ENCODE assay signal across 8 cellular contexts in genomic region chr1:31715097-31715872, GRCh38.
DNase-seq lines count a peak whose midpoint lies in the region; ATAC-seq and TF ChIP-seq lines count a peak whose summit lies in the region.

No MANE protein-coding gene starts in this region.

- H3K4me1 ChIP-seq in RWPE2 (ENCODE audit: insufficient read depth, poor library complexity, severe bottlenecking) (peaks cover 28% of the 10 kb centered on the region), rectal smooth muscle tissue (ENCODE audit: control insufficient read depth, insufficient read depth, low read length) (peaks cover 32% of the 10 kb centered on the region)

- no peak overlapping the region for H3K4me3 ChIP-seq in RWPE2 (ENCODE audit: severe bottlenecking)
- H3K4me3 ChIP-seq in iPS-11a (ENCODE audit: low read depth, low read length): peak overlapping the region; percentile 41
- H3K4me3 ChIP-seq in rectal smooth muscle tissue (ENCODE audit: low read length): peak overlapping the region; percentile 72

- H3K36me3 ChIP-seq in RWPE2 (ENCODE audit: low read depth) (no peaks in the 10 kb centered on the region), rectal smooth muscle tissue (ENCODE audit: control insufficient read depth, insufficient read depth, low read length) (no peaks in the 10 kb centered on the region)

- in situ Hi-C loops in T47D (cut with HindIII; ENCODE audit: low pct_unique_long_range_greater_than_20kb, low sequenced_read_pairs): no loop called here

- peak; percentile 62 for TF ChIP-seq CTCF in RWPE2 (IDR thresholded peaks at IDR 0.05; ENCODE audit: poor library complexity, severe bottlenecking)

- DNase-seq in DMS53 (lab: John Stamatoyannopoulos, UW) (peak; percentile 95), RWPE2 (ENCODE audit: low spot score) (no peak), T47D (ENCODE audit: low read depth in 1 of 2, low spot score in 1 of 2) (peak; percentile 71 to 77)

- H3K9ac ChIP-seq in rectal smooth muscle tissue (ENCODE audit: low read length): peak overlapping the region; percentile 42

- no peaks in the 10 kb centered on the region for H3K27me3 ChIP-seq in RWPE2 (ENCODE audit: insufficient read depth, poor library complexity, severe bottlenecking)
- no peaks in the 10 kb centered on the region for H3K27me3 ChIP-seq in rectal smooth muscle tissue (ENCODE audit: control insufficient read depth, insufficient read depth, low read length)

- ATAC-seq in HG03442 (IDR thresholded peaks at IDR 0.05; ENCODE audit: unreplicated experiment) (peak; percentile 41), RWPE2 (ENCODE audit: low read depth) (peak; percentile 46), GM18520 (IDR thresholded peaks at IDR 0.05; ENCODE audit: unreplicated experiment) (no peak), HG03025 (IDR thresholded peaks at IDR 0.05; ENCODE audit: low FRiP score, unreplicated experiment) (no peak)

- H3K27ac ChIP-seq in RWPE2 (ENCODE audit: poor library complexity, severe bottlenecking) (no peak overlapping the region), rectal smooth muscle tissue (ENCODE audit: low read depth, low read length) (peak overlapping the region; percentile 97)

- H3K9me3 ChIP-seq in RWPE2 (ENCODE audit: severe bottlenecking): no peaks in the 10 kb centered on the region

Comparison
In these comparisons a context has a peak if more than half of its experiments do, and no peak if none do; other contexts are left out.
1. ATAC-seq: peak in HG03442 (single experiment) and RWPE2 (single experiment); none in GM18520 (single experiment) and HG03025 (single experiment).